ENCODE assay signal across 13 cellular contexts in genomic region chr7:41205600-41205999, GRCh38.
DNase-seq lines count a peak whose midpoint lies in the region; ATAC-seq lines count a peak whose summit lies in the region.
"Had no signal": no experiment of that assay in that cellular context is flagged by ENCODE, and none has a peak within 500 bp of the region (broad histone marks: within the 10 kb centered on the region; RNA-seq: fewer than 3 reads in every experiment).

No MANE protein-coding gene starts in this region.

- H3K36me3 Mint-ChIP-seq in activated T-cell treated with anti-CD3 and anti-CD28 coated beads, Interleukin-2, amount 50 U/mL, for 4 hours (ENCODE audit: insufficient read depth), result no peaks in the 10 kb centered on the region

- H3K4me1 Mint-ChIP-seq in activated T-cell treated with anti-CD3 and anti-CD28 coated beads, Interleukin-2, amount 50 U/mL, for 4 hours (ENCODE audit: low read depth), result no peaks in the 10 kb centered on the region

- ATAC-seq in GM18502 (IDR thresholded peaks at IDR 0.05; ENCODE audit: poor library complexity, unreplicated experiment) (peak; percentile 88), GM19455 (IDR thresholded peaks at IDR 0.05; ENCODE audit: unreplicated experiment) (peak; percentile 56), HG02759 (IDR thresholded peaks at IDR 0.05; ENCODE audit: unreplicated experiment) (peak; percentile 77), HG03469 (IDR thresholded peaks at IDR 0.05; ENCODE audit: unreplicated experiment) (peak; percentile 64)
- no peak for ATAC-seq in activated T-cell treated with anti-CD3 and anti-CD28 coated beads, Interleukin-2, amount 50 U/mL, for 4 hours
- ATAC-seq: Right ventricle myocardium inferior had no signal

- no peak for DNase-seq in SIG-M5 treated with dmso at 0.1 percent for 504 hours (lab: John Stamatoyannopoulos, UW; ENCODE audit: unreplicated experiment)
- DNase-seq in activated T-cell treated with anti-CD3 and anti-CD28 coated beads, Interleukin-2, amount 50 U/mL, for 4 hours, result no peak
- no peak for DNase-seq in LoVo (ENCODE audit: low spot score)
- no peak for DNase-seq in CD1c-positive myeloid dendritic cell (ENCODE audit: extremely low spot score)
- DNase-seq: AML-193; NCI-H510A treated with DMSO at 0.1 percent for 48 hours; stimulated activated CD4-positive, alpha-beta T cell treated with anti-CD3 and anti-CD28 coated beads, Interleukin-1b, Interleukin-23, amount 100 ng/mL, for 48 hours had no signal

- H3K9me3 Mint-ChIP-seq in activated T-cell treated with anti-CD3 and anti-CD28 coated beads, Interleukin-2, amount 50 U/mL, for 4 hours, result peaks cover 7% of the 10 kb centered on the region

- no peak overlapping the region for H3K4me3 Mint-ChIP-seq in activated T-cell treated with anti-CD3 and anti-CD28 coated beads, Interleukin-2, amount 50 U/mL, for 4 hours
- H3K4me3 Mint-ChIP-seq: stimulated activated naive CD8-positive, alpha-beta T cell treated with anti-CD3 and anti-CD28 coated beads, Interleukin-15, Interleukin-2, amounts not matched to agents 100 ng/mL and 50 ng/mL, for 24 hours had no signal

- no peaks in the 10 kb centered on the region for H3K27me3 Mint-ChIP-seq in activated T-cell treated with anti-CD3 and anti-CD28 coated beads, Interleukin-2, amount 50 U/mL, for 4 hours (ENCODE audit: low read depth)
- H3K27me3 Mint-ChIP-seq: stimulated activated naive CD8-positive, alpha-beta T cell treated with anti-CD3 and anti-CD28 coated beads, Interleukin-15, Interleukin-2, amounts not matched to agents 100 ng/mL and 50 ng/mL, for 24 hours had no signal

Comparison
In these comparisons a context has a peak if more than half of its experiments do, and no peak if none do; other contexts are left out.
1. ATAC-seq: peak in GM18502 (single experiment), GM19455 (single experiment), HG02759 (single experiment) and HG03469 (single experiment); none in activated T-cell treated with anti-CD3 and anti-CD28 coated beads, Interleukin-2, amount 50 U/mL, for 4 hours (0 of 2).